In the genomic region with DNA sequence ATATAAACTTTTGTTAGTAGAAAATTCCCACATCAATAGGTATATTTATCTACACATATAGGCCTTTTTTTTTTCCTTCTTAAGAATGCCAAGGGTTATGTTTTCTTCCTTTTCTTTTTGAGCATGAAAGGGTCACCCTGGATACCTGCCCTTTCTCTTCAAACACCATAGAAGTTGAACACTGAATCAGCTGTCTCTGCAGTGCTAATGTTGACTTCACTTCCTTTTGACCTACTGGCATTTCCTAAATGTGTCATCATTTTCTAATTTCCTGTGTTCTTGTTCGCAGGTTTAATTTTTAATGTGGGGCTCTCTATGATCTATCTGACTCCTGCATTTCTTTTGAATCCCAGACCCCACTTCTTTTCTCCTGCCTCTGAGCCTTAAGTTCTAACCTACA, we compare ENCODE assay signal across 17 cellular contexts.
DNase-seq lines count a peak whose midpoint lies in the region; ATAC-seq, FAIRE-seq and TF ChIP-seq lines count a peak whose summit lies in the region.
"Had no signal": no experiment of that assay in that cellular context is flagged by ENCODE, and none has a peak within 500 bp of the region (broad histone marks: within the 10 kb centered on the region; RNA-seq: fewer than 3 reads in every experiment).

No MANE protein-coding gene starts in this region.

- H3K9me3 Mint-ChIP-seq in CD4-positive, alpha-beta memory T cell: peaks cover 0 to 5% (median under 1%) of the 10 kb centered on the region in 8 donors

- ATAC-seq in HepG2 (no peak), GM19035 (IDR thresholded peaks at IDR 0.05; ENCODE audit: unreplicated experiment) (no peak), HG03354 (IDR thresholded peaks at IDR 0.05; ENCODE audit: poor library complexity, severe bottlenecking, unreplicated experiment) (no peak)

- no peaks in the 10 kb centered on the region for H3K36me3 Mint-ChIP-seq in CD4-positive, alpha-beta memory T cell
- H3K36me3 Mint-ChIP-seq: activated CD4-positive, alpha-beta memory T cell treated with anti-CD3 and anti-CD28 coated beads for 36 hours had no signal

- no peak overlapping the region for H3K4me3 ChIP-seq in CD4-positive, alpha-beta memory T cell (ENCODE audit: low read length in 2 of 2)
- H3K4me3 ChIP-seq in Loucy (ENCODE audit: low read length, poor library complexity, severe bottlenecking) (no peak overlapping the region), bronchial epithelial cell (ENCODE audit: low read depth, low read length) (no peak overlapping the region), HepG2 (replicated peaks in 1 of 3; ENCODE audit: insufficient read depth in 1 of 3, low read depth in 2 of 3, low read length in 3 of 3) (no peak overlapping the region)

- H3K4me3 Mint-ChIP-seq in CD4-positive, alpha-beta memory T cell: peak overlapping the region in 6 of 8 donors; percentile 3 to 63 (median 15)
- H3K4me3 Mint-ChIP-seq: activated CD4-positive, alpha-beta memory T cell treated with anti-CD3 and anti-CD28 coated beads for 36 hours had no signal

- H2AFZ ChIP-seq in Loucy (ENCODE audit: low read length) (peak overlapping the region; percentile 46), HepG2 (ENCODE audit: low read length) (no peak overlapping the region)

- TF ChIP-seq RAD21 in HepG2 (CRISPR knock-in tag; IDR thresholded peaks at IDR 0.05): no peak

- H3K36me3 ChIP-seq in CD4-positive, alpha-beta memory T cell (ENCODE audit: insufficient read depth, low read length): no peaks in the 10 kb centered on the region
- no peaks in the 10 kb centered on the region for H3K36me3 ChIP-seq in Loucy (ENCODE audit: insufficient read depth, low read length)
- no peaks in the 10 kb centered on the region for H3K36me3 ChIP-seq in bronchial epithelial cell (ENCODE audit: control insufficient read depth, insufficient read depth, low read length)
- no peaks in the 10 kb centered on the region for H3K36me3 ChIP-seq in HepG2 (replicated peaks in 1 of 2; ENCODE audit: control insufficient read depth in 1 of 2, insufficient read depth in 2 of 2, low read length in 2 of 2)

- no peaks in the 10 kb centered on the region for H3K27me3 ChIP-seq in CD4-positive, alpha-beta memory T cell (ENCODE audit: insufficient read depth, low read length)
- H3K27me3 ChIP-seq in Loucy (ENCODE audit: insufficient read depth, low read length, poor library complexity, severe bottlenecking) (no peaks in the 10 kb centered on the region), bronchial epithelial cell (ENCODE audit: control insufficient read depth, insufficient read depth, low read length) (no peaks in the 10 kb centered on the region), HepG2 (ENCODE audit: control insufficient read depth in 1 of 2, insufficient read depth in 2 of 2, low read length in 2 of 2) (no peaks in the 10 kb centered on the region)

- peak in 1 of 5 donors; percentile 5 for DNase-seq in CD4-positive, alpha-beta memory T cell
- DNase-seq in bronchial epithelial cell (ENCODE audit: low read depth): peak; percentile 25
- peak; percentile 13 for DNase-seq in HepG2 (ENCODE audit: low spot score)
- DNase-seq in activated naive CD4-positive, alpha-beta T cell treated with anti-CD3 and anti-CD28 coated beads, Interleukin-2, amount 50 U/mL, for 16 hours: no peak
- DNase-seq in NCI-H748 (lab: John Stamatoyannopoulos, UW; ENCODE audit: unreplicated experiment): no peak
- DNase-seq: activated CD4-positive, alpha-beta memory T cell treated with anti-CD3 and anti-CD28 coated beads for 36 hours; caudate nucleus; NCI-H1694; NCI-H446 treated with DMSO at 0.1 percent for 48 hours; retina; stimulated activated CD4-positive, alpha-beta T cell treated with anti-CD3 and anti-CD28 coated beads, Interleukin-15, amount 100 ng/mL, for 24 hours had no signal

- TF ChIP-seq POLR2A in HepG2 (IDR thresholded peaks at IDR 0.05; ENCODE audit: insufficient read depth in 1 of 2, low read depth in 2 of 2, low read length in 2 of 2): no peak

- H3K27ac Mint-ChIP-seq in CD4-positive, alpha-beta memory T cell: peak overlapping the region in 5 of 7 donors; percentile 17 to 64 (median 33)
- H3K27ac Mint-ChIP-seq: activated CD4-positive, alpha-beta memory T cell treated with anti-CD3 and anti-CD28 coated beads for 36 hours had no signal

- in situ Hi-C loops in HepG2 (cut with HindIII; ENCODE audit: extremely low pct_ligation_motif_present, low pct_unique_long_range_greater_than_20kb): loop anchor here (25.0 kb wide), 1 partner anchor 521 kb away; the partner anchor contains the start of gene GPC6

- H3K9ac ChIP-seq in Loucy (ENCODE audit: low read depth, low read length, poor library complexity, severe bottlenecking) (no peak overlapping the region), HepG2 (ENCODE audit: insufficient read depth, low read depth, low read length) (no peak overlapping the region)

- H3K9me3 ChIP-seq in CD4-positive, alpha-beta memory T cell (ENCODE audit: control insufficient read depth in 1 of 2, low read length in 2 of 2): no peaks in the 10 kb centered on the region
- H3K9me3 ChIP-seq in Loucy (ENCODE audit: insufficient read depth, low read depth, low read length) (no peaks in the 10 kb centered on the region), HepG2 (ENCODE audit: low read length) (peaks cover 15% of the 10 kb centered on the region; the same call in 1 of the 2 replicates)

- 86% methylated on average over 1 of the region's 1 CpG for WGBS in HepG2 (ENCODE audit: low lambda C conversion rate)

- H3K4me2 ChIP-seq in Loucy (ENCODE audit: low read depth, low read length, poor library complexity, severe bottlenecking): peak overlapping the region; percentile 29
- H3K4me2 ChIP-seq in HepG2 (ENCODE audit: low read depth, low read length): no peak overlapping the region

- H3K4me1 ChIP-seq in CD4-positive, alpha-beta memory T cell (ENCODE audit: insufficient read depth, low read length): no peaks in the 10 kb centered on the region
- no peaks in the 10 kb centered on the region for H3K4me1 ChIP-seq in Loucy (ENCODE audit: insufficient read depth, low read length, poor library complexity, severe bottlenecking)
- peaks cover 28% of the 10 kb centered on the region for H3K4me1 ChIP-seq in HepG2 (ENCODE audit: insufficient read depth, low read length)

- CTCF ChIA-PET in CD4-positive, alpha-beta memory T cell (lab: Charles Lee; ENCODE audit: partially characterized antibody): no interaction called here
- CTCF ChIA-PET in HepG2 (lab: Yijun Ruan, JAX; ENCODE audit: low intra/inter-chr PET ratio, low total read pairs): no interaction called here

- no peaks in the 10 kb centered on the region for H3F3A ChIP-seq in Loucy (ENCODE audit: low read depth)

- H3K79me2 ChIP-seq in Loucy (ENCODE audit: insufficient read depth, low read length): no peaks in the 10 kb centered on the region
- no peaks in the 10 kb centered on the region for H3K79me2 ChIP-seq in HepG2 (ENCODE audit: insufficient read depth, low read length)

- TF ChIP-seq EP300 in HepG2 (IDR thresholded peaks at IDR 0.05; ENCODE audit: low read depth in 2 of 2, low read length in 2 of 2) (no peak), HepG2 (CRISPR knock-in tag; IDR thresholded peaks at IDR 0.05; ENCODE audit: borderline replicate concordance) (no peak)

- peaks cover 0 to 1% of the 10 kb centered on the region in 2 donors for H3K27me3 Mint-ChIP-seq in CD4-positive, alpha-beta memory T cell

- TF ChIP-seq CTCF in Loucy (conservative IDR thresholded peaks at IDR 0.05; ENCODE audit: low read length): no peak
- TF ChIP-seq CTCF in bronchial epithelial cell (IDR thresholded peaks at IDR 0.05; ENCODE audit: insufficient read depth, low read length, severe bottlenecking): no peak
- TF ChIP-seq CTCF in HepG2 (CRISPR knock-in tag; IDR thresholded peaks at IDR 0.05): no peak

- intact Hi-C loops in CD4-positive, alpha-beta memory T cell (cut with micrococcal nuclease): no loop called here
- intact Hi-C loops in HepG2 (cut with micrococcal nuclease; ENCODE audit: unreplicated experiment): no loop called here

- peaks cover 8 to 14% (median 10%) of the 10 kb centered on the region in 4 donors for H3K4me1 Mint-ChIP-seq in CD4-positive, alpha-beta memory T cell

- no peak overlapping the region for H3K27ac ChIP-seq in CD4-positive, alpha-beta memory T cell (ENCODE audit: low read depth, low read length)
- no peak overlapping the region for H3K27ac ChIP-seq in HepG2 (ENCODE audit: extremely low read length, insufficient read depth, low read length)

- FAIRE-seq in bronchial epithelial cell (lab: Jason Lieb, UNC) (no peak), HepG2 (lab: Jason Lieb, UNC) (no peak)
- FAIRE-seq: endometrium, G401.6, GM12892 had no signal

- H4K20me1 ChIP-seq in Loucy (ENCODE audit: insufficient read depth, low read length, poor library complexity, severe bottlenecking): no peaks in the 10 kb centered on the region
- no peaks in the 10 kb centered on the region for H4K20me1 ChIP-seq in HepG2 (ENCODE audit: insufficient read depth, low read length)

- no peaks in the 10 kb centered on the region for H3K9me2 ChIP-seq in Loucy (replicated peaks; ENCODE audit: low read depth, low read length)

- no TSS peak for BruUV-seq in HepG2 (replicated peaks; lab: Mats Ljungman, UMichigan)

- POLR2A ChIA-PET in CD4-positive, alpha-beta memory T cell (lab: Charles Lee; ENCODE audit: partially characterized antibody): no interaction called here
- POLR2A ChIA-PET in HepG2 (lab: Yijun Ruan, JAX): no interaction called here

TF ChIP-seq in HepG2, 621 proteins besides CTCF, POLR2A, EP300 and RAD21 (continues in another document):
- no peak for TF ChIP-seq TRAFD1 (CRISPR knock-in tag; IDR thresholded peaks at IDR 0.05; ENCODE audit: borderline replicate concordance)
- TF ChIP-seq, protein P1, sequence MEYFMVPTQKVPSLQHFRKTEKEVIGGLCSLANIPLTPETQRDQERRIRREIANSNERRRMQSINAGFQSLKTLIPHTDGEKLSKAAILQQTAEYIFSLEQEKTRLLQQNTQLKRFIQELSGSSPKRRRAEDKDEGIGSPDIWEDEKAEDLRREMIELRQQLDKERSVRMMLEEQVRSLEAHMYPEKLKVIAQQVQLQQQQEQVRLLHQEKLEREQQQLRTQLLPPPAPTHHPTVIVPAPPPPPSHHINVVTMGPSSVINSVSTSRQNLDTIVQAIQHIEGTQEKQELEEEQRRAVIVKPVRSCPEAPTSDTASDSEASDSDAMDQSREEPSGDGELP (IDR thresholded peaks at IDR 0.05; ENCODE audit: borderline replicate concordance, low read depth): peak; percentile 47; the same call in 1 of the 2 replicates

Comparison
In these comparisons a context has a peak if more than half of its experiments do, and no peak if none do; other contexts are left out.
1. DNase-seq: peak in bronchial epithelial cell (single experiment) and HepG2 (single experiment); none in activated naive CD4-positive, alpha-beta T cell treated with anti-CD3 and anti-CD28 coated beads, Interleukin-2, amount 50 U/mL, for 16 hours (single experiment) and NCI-H748 (single experiment).